1 cellular context compared by ENCODE assay signal in the genomic region with DNA sequence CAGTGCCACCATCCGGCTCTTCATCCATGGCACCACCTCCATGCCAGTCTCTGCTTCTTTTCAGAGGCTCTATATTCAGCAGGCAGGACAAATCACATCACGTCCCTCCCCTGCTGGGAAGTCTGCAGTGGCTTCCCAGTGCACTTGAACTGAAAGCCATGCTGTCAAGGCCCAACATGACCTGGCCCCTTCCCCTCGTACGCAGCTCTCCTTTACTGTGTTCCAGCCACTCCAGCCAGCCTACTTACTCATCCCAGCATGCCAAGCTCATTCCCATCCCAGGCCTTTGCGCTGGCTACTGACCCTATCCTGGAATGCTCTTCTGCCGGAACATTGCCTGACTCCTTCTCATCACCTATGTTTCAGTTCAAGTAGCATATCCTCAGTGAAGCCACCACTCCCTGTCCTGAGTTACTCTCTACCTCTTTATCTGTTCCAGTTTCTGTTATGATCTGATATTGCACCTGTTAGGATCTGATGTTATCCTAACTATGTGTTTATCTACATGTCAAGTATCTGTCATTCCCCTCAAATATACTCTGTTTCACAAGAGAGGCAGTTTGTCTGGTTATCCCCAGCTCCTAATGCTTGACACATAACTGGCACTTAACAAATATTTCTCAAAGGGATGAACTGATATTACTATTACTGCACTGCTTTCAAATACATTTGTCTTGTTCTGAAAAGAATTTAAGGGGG.
TF ChIP-seq lines count a peak whose summit lies in the region.

No MANE protein-coding gene starts in this region.

TF ChIP-seq in HCT116, 20 proteins besides CTCF, POLR2A, EP300 and RAD21 (continued from another document):
- TF ChIP-seq, protein P1, sequence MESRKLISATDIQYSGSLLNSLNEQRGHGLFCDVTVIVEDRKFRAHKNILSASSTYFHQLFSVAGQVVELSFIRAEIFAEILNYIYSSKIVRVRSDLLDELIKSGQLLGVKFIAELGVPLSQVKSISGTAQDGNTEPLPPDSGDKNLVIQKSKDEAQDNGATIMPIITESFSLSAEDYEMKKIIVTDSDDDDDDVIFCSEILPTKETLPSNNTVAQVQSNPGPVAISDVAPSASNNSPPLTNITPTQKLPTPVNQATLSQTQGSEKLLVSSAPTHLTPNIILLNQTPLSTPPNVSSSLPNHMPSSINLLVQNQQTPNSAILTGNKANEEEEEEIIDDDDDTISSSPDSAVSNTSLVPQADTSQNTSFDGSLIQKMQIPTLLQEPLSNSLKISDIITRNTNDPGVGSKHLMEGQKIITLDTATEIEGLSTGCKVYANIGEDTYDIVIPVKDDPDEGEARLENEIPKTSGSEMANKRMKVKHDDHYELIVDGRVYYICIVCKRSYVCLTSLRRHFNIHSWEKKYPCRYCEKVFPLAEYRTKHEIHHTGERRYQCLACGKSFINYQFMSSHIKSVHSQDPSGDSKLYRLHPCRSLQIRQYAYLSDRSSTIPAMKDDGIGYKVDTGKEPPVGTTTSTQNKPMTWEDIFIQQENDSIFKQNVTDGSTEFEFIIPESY (IDR thresholded peaks at IDR 0.05; ENCODE audit: extremely low read depth, insufficient replicate concordance, low read length) = no peak
- TF ChIP-seq REST (IDR thresholded peaks at IDR 0.05; ENCODE audit: low read depth) = no peak
- 0 out of 2 replicates have a peak, but pooled peaks have one; percentile 2 for TF ChIP-seq CBX3 (IDR thresholded peaks at IDR 0.05; ENCODE audit: low read depth)
- no peak for TF ChIP-seq TCF7L2 (IDR thresholded peaks at IDR 0.05; ENCODE audit: borderline replicate concordance, extremely low read depth, insufficient read depth, insufficient read length)
